24 cellular contexts compared by ENCODE assay signal in the genomic region with DNA sequence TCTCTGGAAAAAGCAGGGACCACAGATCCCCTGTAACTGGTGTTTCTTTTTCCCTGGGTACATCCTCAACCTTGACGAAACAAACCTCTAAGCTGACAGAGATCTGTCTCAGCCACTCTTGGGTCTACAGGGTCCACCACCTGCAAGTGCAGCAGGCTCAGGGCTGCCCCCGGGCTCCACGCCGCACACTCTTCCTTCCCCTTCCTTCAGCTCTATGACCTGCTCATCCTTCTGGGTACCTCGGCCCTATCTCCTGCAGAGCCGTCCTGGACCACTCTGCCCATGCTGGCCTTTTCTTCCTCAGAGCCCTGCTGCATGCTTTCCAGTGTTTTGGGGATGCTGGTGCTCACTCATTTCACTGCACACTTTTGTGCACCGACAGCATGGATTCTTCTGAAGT. TPM values are rescaled to one million over a fixed set of nuclear protein-coding genes. Genes with fewer than 3 reads are reported as not detected.
DNase-seq lines count a peak whose midpoint lies in the region; ATAC-seq and TF ChIP-seq lines count a peak whose summit lies in the region.
"Had no signal": no experiment of that assay in that cellular context is flagged by ENCODE, and none has a peak within 500 bp of the region (broad histone marks: within the 10 kb centered on the region; RNA-seq: fewer than 3 reads in every experiment).

No MANE protein-coding gene starts in this region.

- H3K4me1 Mint-ChIP-seq in activated CD4-positive, alpha-beta T cell treated with anti-CD3 and anti-CD28 coated beads, Interleukin-2, amount 10 ng/mL, durations not matched to agents 24 days and 14 days = no peaks in the 10 kb centered on the region
- peaks cover 13% of the 10 kb centered on the region for H3K4me1 Mint-ChIP-seq in osteocyte (ENCODE audit: unreplicated experiment)
- peaks cover 9% of the 10 kb centered on the region for H3K4me1 Mint-ChIP-seq in stimulated activated effector memory CD8-positive, alpha-beta T cell treated with anti-CD3 and anti-CD28 coated beads, Interleukin-12 subunit alpha, Interleukin-12 subunit beta, amount 100 ng/mL, for 72 hours
- H3K4me1 Mint-ChIP-seq: activated naive CD4-positive, alpha-beta T cell treated with anti-CD3 and anti-CD28 coated beads, Interleukin-2, amount 10 ng/mL, durations not matched to agents 7 days and 5 days; memory B cell had no signal

- no peaks in the 10 kb centered on the region for H3K9me3 Mint-ChIP-seq in activated CD4-positive, alpha-beta T cell treated with anti-CD3 and anti-CD28 coated beads, Interleukin-2, amount 10 ng/mL, durations not matched to agents 24 days and 14 days
- no peaks in the 10 kb centered on the region for H3K9me3 Mint-ChIP-seq in osteocyte (ENCODE audit: unreplicated experiment)
- no peaks in the 10 kb centered on the region for H3K9me3 Mint-ChIP-seq in stimulated activated effector memory CD8-positive, alpha-beta T cell treated with anti-CD3 and anti-CD28 coated beads, Interleukin-12 subunit alpha, Interleukin-12 subunit beta, amount 100 ng/mL, for 72 hours
- H3K9me3 Mint-ChIP-seq: activated naive CD4-positive, alpha-beta T cell treated with anti-CD3 and anti-CD28 coated beads, Interleukin-2, amount 10 ng/mL, durations not matched to agents 7 days and 5 days; CD4-positive, alpha-beta T cell; memory B cell had no signal

- H3K4me3 Mint-ChIP-seq in activated CD4-positive, alpha-beta T cell treated with anti-CD3 and anti-CD28 coated beads, Interleukin-2, amount 10 ng/mL, durations not matched to agents 24 days and 14 days = no peak overlapping the region
- no peak overlapping the region for H3K4me3 Mint-ChIP-seq in osteocyte (ENCODE audit: unreplicated experiment)
- H3K4me3 Mint-ChIP-seq in stimulated activated effector memory CD8-positive, alpha-beta T cell treated with anti-CD3 and anti-CD28 coated beads, Interleukin-12 subunit alpha, Interleukin-12 subunit beta, amount 100 ng/mL, for 72 hours = no peak overlapping the region
- H3K4me3 Mint-ChIP-seq: activated naive CD4-positive, alpha-beta T cell treated with anti-CD3 and anti-CD28 coated beads, Interleukin-2, amount 10 ng/mL, durations not matched to agents 7 days and 5 days; CD4-positive, alpha-beta T cell; memory B cell had no signal

- peaks cover 40% of the 10 kb centered on the region for H3K36me3 Mint-ChIP-seq in activated CD4-positive, alpha-beta T cell treated with anti-CD3 and anti-CD28 coated beads, Interleukin-2, amount 10 ng/mL, durations not matched to agents 24 days and 14 days (ENCODE audit: low read depth)
- H3K36me3 Mint-ChIP-seq in osteocyte (ENCODE audit: unreplicated experiment) = peaks cover 26% of the 10 kb centered on the region
- peaks cover 82% of the 10 kb centered on the region for H3K36me3 Mint-ChIP-seq in stimulated activated effector memory CD8-positive, alpha-beta T cell treated with anti-CD3 and anti-CD28 coated beads, Interleukin-12 subunit alpha, Interleukin-12 subunit beta, amount 100 ng/mL, for 72 hours

- no peak for TF ChIP-seq EP300 in esophagus muscularis mucosa (IDR thresholded peaks at IDR 0.05)

- BruUV-seq in Panc1 (replicated peaks; lab: Mats Ljungman, UMichigan) = TSS peak; percentile 43

- no peak for DNase-seq in activated CD4-positive, alpha-beta T cell treated with anti-CD3 and anti-CD28 coated beads, Interleukin-2, amount 10 ng/mL, durations not matched to agents 24 days and 14 days
- DNase-seq in activated CD4-positive, alpha-beta T cell treated with anti-CD3 and anti-CD28 coated beads for 4 hours = no peak
- DNase-seq in Panc1 (ENCODE audit: low read depth, low spot score) (no peak), esophagus muscularis mucosa (ENCODE audit: extremely low spot score) (no peak), osteocyte (ENCODE audit: extremely low spot score, unreplicated experiment) (peak; percentile 73), gastrocnemius medialis (no peak), NCI-H1930 (lab: John Stamatoyannopoulos, UW) (no peak)
- DNase-seq in stimulated activated effector memory CD8-positive, alpha-beta T cell treated with anti-CD3 and anti-CD28 coated beads, Interleukin-12 subunit alpha, Interleukin-12 subunit beta, amount 100 ng/mL, for 72 hours (ENCODE audit: low spot score in 2 of 2) = no peak
- DNase-seq: activated naive CD4-positive, alpha-beta T cell treated with anti-CD3 and anti-CD28 coated beads, Interleukin-2, amount 10 ng/mL, durations not matched to agents 7 days and 5 days; caudate nucleus; CD4-positive, alpha-beta T cell; dermis blood vessel endothelial cell; IMR-90; NCI-H1092; NCI-H187; NCI-H526; NK-92 treated with Interleukin-12 subunit alpha and Interleukin-12 subunit beta, amount 100 ng/mL, for 24 hours; nucleus accumbens; SIG-M5; stimulated activated CD4-positive, alpha-beta T cell treated with anti-CD3 and anti-CD28 coated beads, Interleukin-15, amount 100 ng/mL, for 24 hours; stimulated activated naive CD8-positive, alpha-beta T cell treated with anti-CD3 and anti-CD28 coated beads, Interleukin-15, Interleukin-2, amounts not matched to agents 100 U/mL and 50 U/mL, for 24 hours; SW 1271; T-helper 9 cell had no signal

- TF ChIP-seq CTCF in Panc1 (IDR thresholded peaks at IDR 0.05) = no peak
- TF ChIP-seq CTCF in esophagus muscularis mucosa (IDR thresholded peaks at IDR 0.05) = no peak
- no peak for TF ChIP-seq CTCF in osteocyte (IDR thresholded peaks at IDR 0.05)
- no peak for TF ChIP-seq CTCF in gastrocnemius medialis (IDR thresholded peaks at IDR 0.05 in 4 of 5, conservative IDR thresholded peaks at IDR 0.05 in 1 of 5)

- WGBS in esophagus muscularis mucosa = 77% methylated on average over 7 of the region's 7 CpGs

- H3K27ac Mint-ChIP-seq in activated CD4-positive, alpha-beta T cell treated with anti-CD3 and anti-CD28 coated beads, Interleukin-2, amount 10 ng/mL, durations not matched to agents 24 days and 14 days = peak overlapping the region; percentile 46
- H3K27ac Mint-ChIP-seq in osteocyte (ENCODE audit: unreplicated experiment) = no peak overlapping the region
- no peak overlapping the region for H3K27ac Mint-ChIP-seq in stimulated activated effector memory CD8-positive, alpha-beta T cell treated with anti-CD3 and anti-CD28 coated beads, Interleukin-12 subunit alpha, Interleukin-12 subunit beta, amount 100 ng/mL, for 72 hours
- H3K27ac Mint-ChIP-seq: activated naive CD4-positive, alpha-beta T cell treated with anti-CD3 and anti-CD28 coated beads, Interleukin-2, amount 10 ng/mL, durations not matched to agents 7 days and 5 days; CD4-positive, alpha-beta T cell; memory B cell had no signal

- intact Hi-C loops in activated CD4-positive, alpha-beta T cell treated with anti-CD3 and anti-CD28 coated beads, Interleukin-2, amount 10 ng/mL, durations not matched to agents 24 days and 14 days (cut with micrococcal nuclease) = no loop called here
- intact Hi-C loops in Panc1 (cut with micrococcal nuclease; ENCODE audit: unreplicated experiment) (no loop called here), esophagus muscularis mucosa (cut with DNase I) (no loop called here), gastrocnemius medialis (cut with DNase I; ENCODE audit: low total_unique reads) (no loop called here)

- H3K4me3 ChIP-seq in Panc1 (ENCODE audit: low read depth in 2 of 2, low read length in 2 of 2) (no peak overlapping the region), esophagus muscularis mucosa (no peak overlapping the region), gastrocnemius medialis (no peak overlapping the region)

- H3K36me3 ChIP-seq in Panc1 (ENCODE audit: control insufficient read depth, insufficient read depth, low read length) (no peaks in the 10 kb centered on the region), esophagus muscularis mucosa (peaks cover 21 to 81% (median 58%) of the 10 kb centered on the region in 4 donors), gastrocnemius medialis (peaks cover 0 to 50% of the 10 kb centered on the region in 2 donors)

- no peaks in the 10 kb centered on the region for H3K27me3 Mint-ChIP-seq in activated CD4-positive, alpha-beta T cell treated with anti-CD3 and anti-CD28 coated beads, Interleukin-2, amount 10 ng/mL, durations not matched to agents 24 days and 14 days
- no peaks in the 10 kb centered on the region for H3K27me3 Mint-ChIP-seq in osteocyte (ENCODE audit: unreplicated experiment)
- H3K27me3 Mint-ChIP-seq: activated naive CD4-positive, alpha-beta T cell treated with anti-CD3 and anti-CD28 coated beads, Interleukin-2, amount 10 ng/mL, durations not matched to agents 7 days and 5 days; CD4-positive, alpha-beta T cell; memory B cell had no signal

- H3K27ac ChIP-seq in Panc1 (ENCODE audit: low read length) (no peak overlapping the region), esophagus muscularis mucosa (replicated peaks in 1 of 4) (peak overlapping the region in 3 of 4 donors; percentile 3 to 25 (median 25)), gastrocnemius medialis (no peak overlapping the region)

- ATAC-seq in Panc1 (no peak), gastrocnemius medialis (no peak)
- ATAC-seq in stimulated activated effector memory CD8-positive, alpha-beta T cell treated with anti-CD3 and anti-CD28 coated beads, Interleukin-12 subunit alpha, Interleukin-12 subunit beta, amount 100 ng/mL, for 72 hours = no peak
- ATAC-seq: stimulated activated naive CD8-positive, alpha-beta T cell treated with anti-CD3 and anti-CD28 coated beads, Interleukin-15, Interleukin-2, amounts not matched to agents 100 U/mL and 50 U/mL, for 24 hours had no signal

- in situ Hi-C loops in Panc1 (cut with HindIII; ENCODE audit: low pct_unique_long_range_greater_than_20kb, low sequenced_read_pairs) (no loop called here), gastrocnemius medialis (cut with MboI; ENCODE audit: low sequenced_read_pairs in 4 of 4) (no loop called here)

- H3K4me1 ChIP-seq in Panc1 (ENCODE audit: control insufficient read depth, insufficient read depth, low read length) (peaks cover 3% of the 10 kb centered on the region; the same call in 1 of the 2 replicates), esophagus muscularis mucosa (peaks cover 27 to 39% (median 27%) of the 10 kb centered on the region in 4 donors), gastrocnemius medialis (peaks cover 22 to 31% of the 10 kb centered on the region in 2 donors)

- POLR2A ChIA-PET in Panc1 (lab: Charles Lee) = no interaction called here

- H3K27me3 ChIP-seq in Panc1 (ENCODE audit: control insufficient read depth, insufficient read depth, low read length) = no peaks in the 10 kb centered on the region
- no peaks in the 10 kb centered on the region for H3K27me3 ChIP-seq in esophagus muscularis mucosa
- H3K27me3 ChIP-seq in gastrocnemius medialis = no peaks in the 10 kb centered on the region

- TF ChIP-seq POLR2A in esophagus muscularis mucosa (IDR thresholded peaks at IDR 0.05; ENCODE audit: low read depth) (no peak), gastrocnemius medialis (IDR thresholded peaks at IDR 0.05) (no peak)

- no peaks in the 10 kb centered on the region for H3K9me3 ChIP-seq in Panc1 (ENCODE audit: control insufficient read depth, insufficient read depth, low read depth, low read length)
- H3K9me3 ChIP-seq in esophagus muscularis mucosa = no peaks in the 10 kb centered on the region
- no peaks in the 10 kb centered on the region for H3K9me3 ChIP-seq in gastrocnemius medialis

- CTCF ChIA-PET in Panc1 (lab: Charles Lee) = no interaction called here

RNA-seq across cellular contexts. Expression of a gene that starts 27.5 kb away (rescaled TPM):
- total RNA-seq in activated CD4-positive, alpha-beta T cell treated with anti-CD3 and anti-CD28 coated beads, Interleukin-2, amount 10 ng/mL, durations not matched to agents 24 days and 14 days = 36.6 and 40.2 TPM in 2 replicates
- total RNA-seq in Panc1 (2021; ENCODE audit: unreplicated experiment) (125 TPM), esophagus muscularis mucosa (1,000 to 10,000 TPM in 2 of 4 donors, 100 to 1,000 TPM in 2; 599 to 1,574 (median 1,002) TPM), osteocyte (116 and 118 TPM in 2 replicates), gastrocnemius medialis (10 to 100 TPM in 3 of 4 donors, 1 to 10 TPM in 1; 6.3 to 29.7 (median 13.5) TPM)
- polyA plus RNA-seq in Panc1 (2012; ENCODE audit: insufficient read length) = 310 TPM

RNA-seq across cellular contexts. Expression of a gene that starts 41.5 kb away (rescaled TPM):
- 71.8 and 74.6 TPM in 2 replicates for total RNA-seq in activated CD4-positive, alpha-beta T cell treated with anti-CD3 and anti-CD28 coated beads, Interleukin-2, amount 10 ng/mL, durations not matched to agents 24 days and 14 days
- total RNA-seq in Panc1 (2021; ENCODE audit: unreplicated experiment) = 58.0 TPM
- 32.6 TPM for polyA plus RNA-seq in Panc1 (2012; ENCODE audit: insufficient read length)
- total RNA-seq in esophagus muscularis mucosa = 10 to 100 TPM; 39.8 to 47.7 (median 41.7) TPM
- 44.4 TPM in 2 replicates for total RNA-seq in osteocyte
- 100 to 1,000 TPM; 102 to 166 (median 124) TPM for total RNA-seq in gastrocnemius medialis

Comparison
In these comparisons a context has a peak if more than half of its experiments do, and no peak if none do; other contexts are left out.
1. H3K27ac ChIP-seq: peak in esophagus muscularis mucosa (3 of 4); none in Panc1 (single experiment) and gastrocnemius medialis (0 of 4).